Comparison of ENCODE assay signal across 8 cellular contexts in the genomic region with DNA sequence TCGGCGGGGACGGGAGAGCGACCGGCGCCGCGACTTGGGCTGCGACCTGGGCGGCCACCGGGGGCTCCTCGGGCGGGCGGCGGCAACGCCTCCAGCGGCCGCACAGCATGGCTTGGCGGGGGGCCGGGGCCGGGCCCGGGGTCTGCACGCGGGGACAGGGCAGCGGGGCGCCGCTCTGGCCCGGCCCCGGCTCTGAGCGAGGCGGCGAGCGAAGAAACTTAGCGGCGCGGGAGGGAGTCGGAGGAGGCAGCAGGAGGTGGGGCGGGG. TPM values are rescaled to one million over a fixed set of nuclear protein-coding genes. Genes with fewer than 3 reads are reported as not detected.
DNase-seq lines count a peak whose midpoint lies in the region; ATAC-seq and TF ChIP-seq lines count a peak whose summit lies in the region.

A gene with protein sequence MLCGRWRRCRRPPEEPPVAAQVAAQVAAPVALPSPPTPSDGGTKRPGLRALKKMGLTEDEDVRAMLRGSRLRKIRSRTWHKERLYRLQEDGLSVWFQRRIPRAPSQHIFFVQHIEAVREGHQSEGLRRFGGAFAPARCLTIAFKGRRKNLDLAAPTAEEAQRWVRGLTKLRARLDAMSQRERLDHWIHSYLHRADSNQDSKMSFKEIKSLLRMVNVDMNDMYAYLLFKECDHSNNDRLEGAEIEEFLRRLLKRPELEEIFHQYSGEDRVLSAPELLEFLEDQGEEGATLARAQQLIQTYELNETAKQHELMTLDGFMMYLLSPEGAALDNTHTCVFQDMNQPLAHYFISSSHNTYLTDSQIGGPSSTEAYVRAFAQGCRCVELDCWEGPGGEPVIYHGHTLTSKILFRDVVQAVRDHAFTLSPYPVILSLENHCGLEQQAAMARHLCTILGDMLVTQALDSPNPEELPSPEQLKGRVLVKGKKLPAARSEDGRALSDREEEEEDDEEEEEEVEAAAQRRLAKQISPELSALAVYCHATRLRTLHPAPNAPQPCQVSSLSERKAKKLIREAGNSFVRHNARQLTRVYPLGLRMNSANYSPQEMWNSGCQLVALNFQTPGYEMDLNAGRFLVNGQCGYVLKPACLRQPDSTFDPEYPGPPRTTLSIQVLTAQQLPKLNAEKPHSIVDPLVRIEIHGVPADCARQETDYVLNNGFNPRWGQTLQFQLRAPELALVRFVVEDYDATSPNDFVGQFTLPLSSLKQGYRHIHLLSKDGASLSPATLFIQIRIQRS (minus strand): TSS at position 214 of the 267 bp plus-strand sequence. CDS start 105 bp downstream, at position 109.

- H3K9me3 ChIP-seq in DND-41 (ENCODE audit: insufficient read depth, low read length, severe bottlenecking) (no peaks in the 10 kb centered on the region), NT2/D1 (ENCODE audit: insufficient read depth, low read length) (peaks cover 17% of the 10 kb centered on the region; the same call in 1 of the 2 replicates)

- H3K36me3 ChIP-seq in DND-41 (ENCODE audit: insufficient read depth, low read length) (peaks cover 6% of the 10 kb centered on the region; the same call in 1 of the 2 replicates), NT2/D1 (ENCODE audit: insufficient read depth, insufficient read length, low read length) (peaks cover 12% of the 10 kb centered on the region)

- H3K4me1 ChIP-seq in DND-41 (ENCODE audit: insufficient read depth, low read length): peaks cover 37% of the 10 kb centered on the region
- peaks cover 32% of the 10 kb centered on the region for H3K4me1 ChIP-seq in NT2/D1 (ENCODE audit: insufficient read depth, insufficient read length)

- H3K27me3 ChIP-seq in DND-41 (ENCODE audit: insufficient read depth, low read length, poor library complexity) (no peaks in the 10 kb centered on the region), NT2/D1 (ENCODE audit: insufficient read depth, insufficient read length) (no peaks in the 10 kb centered on the region)

- H2AFZ ChIP-seq in DND-41 (ENCODE audit: low read depth, low read length): peak within 1 kb of the TSS; percentile 94

- H3K36me3 Mint-ChIP-seq in effector memory CD8-positive, alpha-beta T cell (ENCODE audit: insufficient read depth): peaks cover 22% of the 10 kb centered on the region

- H3K4me1 Mint-ChIP-seq in effector memory CD8-positive, alpha-beta T cell (ENCODE audit: low read depth in 2 of 2): peaks cover 6 to 23% of the 10 kb centered on the region in 2 donors

- TF ChIP-seq CTCF in DND-41 (IDR thresholded peaks at IDR 0.05; ENCODE audit: borderline replicate concordance, extremely low read depth, low read length, poor library complexity, severe bottlenecking) (no peak), GM13976 (IDR thresholded peaks at IDR 0.05; ENCODE audit: borderline replicate concordance, control extremely low read depth, extremely low read depth, insufficient read depth, missing control alignments) (no peak)

- peak within 1 kb of the TSS; percentile 84 to 87 for H3K4me3 Mint-ChIP-seq in effector memory CD8-positive, alpha-beta T cell

- ATAC-seq in DND-41 (ENCODE audit: insufficient read depth, low read depth): peak; percentile 49
- peak; percentile 4 for ATAC-seq in effector memory CD8-positive, alpha-beta T cell (replicated peaks)
- ATAC-seq in GM19023 (IDR thresholded peaks at IDR 0.05; ENCODE audit: unreplicated experiment): no peak
- no peak for ATAC-seq in HG03108 (IDR thresholded peaks at IDR 0.05; ENCODE audit: unreplicated experiment)

- DNase-seq in DND-41: no peak
- no peak for DNase-seq in NT2/D1 (ENCODE audit: low read depth, low spot score)
- DNase-seq in effector memory CD8-positive, alpha-beta T cell: no peak
- DNase-seq in myocyte (ENCODE audit: low read depth): no peak
- DNase-seq in GM13976 (ENCODE audit: low spot score): no peak
- no peak for DNase-seq in SIG-M5 treated with dmso at 0.1 percent for 504 hours (lab: John Stamatoyannopoulos, UW; ENCODE audit: unreplicated experiment)

- peak within 1 kb of the TSS; percentile 56 to 91 for H3K4me3 ChIP-seq in DND-41 (ENCODE audit: low read depth in 1 of 2, low read length in 2 of 2)
- peak within 1 kb of the TSS; percentile 68 for H3K4me3 ChIP-seq in NT2/D1 (ENCODE audit: insufficient read length, low read depth)

- H3K9ac ChIP-seq in DND-41 (ENCODE audit: low read depth, low read length) (peak within 1 kb of the TSS; percentile 73), NT2/D1 (ENCODE audit: insufficient read length, low read depth) (peak within 1 kb of the TSS; percentile 91)

- peak within 1 kb of the TSS; percentile 82 to 84 for H3K27ac Mint-ChIP-seq in effector memory CD8-positive, alpha-beta T cell

- H3K27ac ChIP-seq in DND-41 (ENCODE audit: low read length): peak within 1 kb of the TSS; percentile 68

- no peaks in the 10 kb centered on the region for H3K9me3 Mint-ChIP-seq in effector memory CD8-positive, alpha-beta T cell

- no peaks in the 10 kb centered on the region for H4K20me1 ChIP-seq in DND-41 (ENCODE audit: insufficient read depth, low read length)

- in situ Hi-C loops in GM13976 (cut with MboI; ENCODE audit: low sequenced_read_pairs, unreplicated experiment): loop anchor here (10.0 kb wide), 1 partner anchor 63 kb away; no protein-coding TSS in a partner anchor

- peak within 1 kb of the TSS; percentile 100 for H3K4me2 ChIP-seq in DND-41 (ENCODE audit: insufficient read depth, low read length)

- peaks cover 7% of the 10 kb centered on the region; the same call in 1 of the 2 replicates for H3K79me2 ChIP-seq in DND-41 (ENCODE audit: insufficient read depth, low read length)

- H3K27me3 Mint-ChIP-seq in effector memory CD8-positive, alpha-beta T cell: peaks cover 0 to 12% of the 10 kb centered on the region in 2 donors

RNA-seq across cellular contexts. Expression of the gene that starts here (rescaled TPM):
- total RNA-seq in myocyte: 61.3 and 187 TPM in 2 replicates
- polyA plus RNA-seq in myocyte (2012): 226 TPM

Comparison
In these comparisons a context has a peak if more than half of its experiments do, and no peak if none do; other contexts are left out.
1. ATAC-seq: peak in DND-41 (single experiment) and effector memory CD8-positive, alpha-beta T cell (single experiment); none in GM19023 (single experiment) and HG03108 (single experiment).